12 cellular contexts compared by ENCODE assay signal in the genomic region with DNA sequence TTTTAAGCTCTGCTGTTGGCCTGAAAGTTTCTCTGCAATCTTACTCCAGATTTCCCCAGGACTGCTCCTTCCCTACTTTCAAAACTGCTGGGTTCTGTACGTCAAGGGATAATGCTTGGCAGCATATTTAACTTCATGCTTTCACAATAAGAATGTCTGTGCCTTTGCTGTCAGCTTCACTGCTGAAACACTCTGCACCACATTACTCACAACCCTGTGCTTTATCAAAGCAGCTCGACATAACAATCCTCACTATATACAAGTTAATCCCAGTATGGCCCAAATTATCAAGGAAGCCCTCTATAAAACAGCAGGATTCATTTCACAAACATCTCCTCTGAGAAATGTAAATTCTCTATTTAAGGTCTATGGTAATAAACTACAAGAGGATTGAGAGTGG. TPM values are rescaled to one million over a fixed set of nuclear protein-coding genes. Genes with fewer than 3 reads are reported as not detected.
A peak's percentile ranks its signal among the peaks of the same experiment; 100 is the strongest.
DNase-seq lines count a peak whose midpoint lies in the region; TF ChIP-seq lines count a peak whose summit lies in the region.
"Had no signal": no experiment of that assay in that cellular context is flagged by ENCODE, and none has a peak within 500 bp of the region (broad histone marks: within the 10 kb centered on the region; RNA-seq: fewer than 3 reads in every experiment).

No MANE protein-coding gene starts in this region.

- POLR2A ChIA-PET in HEK293 (lab: Yijun Ruan, JAX) = no interaction called here

- DNase-seq in dedifferentiated amniotic fluid mesenchymal stem cell (ENCODE audit: extremely low spot score) (peak; percentile 64), suprapubic skin (ENCODE audit: low spot score in 2 of 2) (no peak), NCI-H1105 treated with DMSO at 0.1 percent for 48 hours (lab: John Stamatoyannopoulos, UW) (no peak), SK-N-DZ (ENCODE audit: low spot score) (no peak), KBM-7 (no peak), putamen (ENCODE audit: low spot score) (no peak)
- DNase-seq: DND-41, erythroblast, left colon, NCI-H1694 had no signal

- CTCF ChIA-PET in HEK293 (lab: Yijun Ruan, JAX) = interaction anchor here (0.7 kb wide), 1 partner anchor 12 kb away, joined by 3 read pairs; no protein-coding TSS in a partner anchor

- TF ChIP-seq CTCF in HEK293 (tag by site-specific recombination; IDR thresholded peaks at IDR 0.05) (no peak), suprapubic skin (IDR thresholded peaks at IDR 0.05) (no peak)

- TF ChIP-seq POLR2A in suprapubic skin (IDR thresholded peaks at IDR 0.05) = no peak

- H3K9me3 ChIP-seq in HEK293 (ENCODE audit: control insufficient read depth, insufficient read depth, low read depth, low read length) (no peaks in the 10 kb centered on the region), mesodermal cell (ENCODE audit: control insufficient read depth, low read length) (no peaks in the 10 kb centered on the region), suprapubic skin (no peaks in the 10 kb centered on the region)

- no peak overlapping the region for H3K4me3 ChIP-seq in HEK293 (ENCODE audit: low read depth, low read length)
- no peak overlapping the region for H3K4me3 ChIP-seq in mesodermal cell (ENCODE audit: extremely low read depth, insufficient read depth, low read length, poor library complexity, severe bottlenecking)
- no peak overlapping the region for H3K4me3 ChIP-seq in suprapubic skin

- H3K4me1 ChIP-seq in HEK293 (ENCODE audit: control insufficient read depth, insufficient read depth, low read length) = peaks cover 3% of the 10 kb centered on the region; the same call in 1 of the 2 replicates
- peaks cover 8% of the 10 kb centered on the region for H3K4me1 ChIP-seq in mesodermal cell (ENCODE audit: control insufficient read depth, insufficient read depth, low read length, poor library complexity, severe bottlenecking)
- peaks cover 22% of the 10 kb centered on the region for H3K4me1 ChIP-seq in suprapubic skin

- H3K36me3 ChIP-seq in HEK293 (ENCODE audit: control insufficient read depth in 2 of 2, insufficient read depth in 1 of 2, low read length in 2 of 2) = peaks cover 0 to 15% of the 10 kb centered on the region in 2 experiments; a peak in 1 of 3 replicates
- H3K36me3 ChIP-seq in mesodermal cell (ENCODE audit: control insufficient read depth, insufficient read depth, low read length) = peaks cover 83% of the 10 kb centered on the region
- peaks cover 6% of the 10 kb centered on the region for H3K36me3 ChIP-seq in suprapubic skin

- TF ChIP-seq EP300 in suprapubic skin (IDR thresholded peaks at IDR 0.05) = peak; percentile 58

- H3K27me3 ChIP-seq in suprapubic skin = no peaks in the 10 kb centered on the region

- in situ Hi-C loops in KBM-7 (cut with MboI; ENCODE audit: low pct_unique_long_range_greater_than_20kb, low sequenced_read_pairs) = no loop called here

- H3K27ac ChIP-seq in HEK293 (ENCODE audit: extremely low read depth, low read depth, low read length) = no peak overlapping the region; the same call in 1 of the 2 replicates
- peak overlapping the region; percentile 17 for H3K27ac ChIP-seq in mesodermal cell (ENCODE audit: low read depth, low read length, severe bottlenecking)
- H3K27ac ChIP-seq in suprapubic skin = no peak overlapping the region

- WGBS in mesodermal cell (ENCODE audit: insufficient coverage in 2 of 2), 2 experiments = 80 to 97% methylated on average over 1 to 2 of the region's 2 CpGs
- 53% methylated on average over 2 of the region's 2 CpGs for WGBS in suprapubic skin

TF ChIP-seq in HEK293, 187 proteins besides CTCF, POLR2A, EP300 and RAD21 (continues in another document):
- TF ChIP-seq SCRT1 (tag by site-specific recombination; IDR thresholded peaks at IDR 0.05; ENCODE audit: borderline replicate concordance) = 0 out of 2 replicates have a peak, but pooled peaks have one; percentile 61
- 0 out of 2 replicates have a peak, but pooled peaks have one; percentile 35 for TF ChIP-seq KLF10 (tag by site-specific recombination; IDR thresholded peaks at IDR 0.05)
- no peak for TF ChIP-seq ZNF530 (tag by site-specific recombination; IDR thresholded peaks at IDR 0.05; ENCODE audit: low read depth)
- no peak for TF ChIP-seq ZNF626 (tag by site-specific recombination; IDR thresholded peaks at IDR 0.05)
- TF ChIP-seq SP7 (tag by site-specific recombination; IDR thresholded peaks at IDR 0.05) = peak; percentile 61; the same call in 1 of the 2 replicates
- TF ChIP-seq ZNF600 (tag by site-specific recombination; IDR thresholded peaks at IDR 0.05) = peak; percentile 87
- peak; percentile 95 for TF ChIP-seq GLI2 (tag by site-specific recombination; IDR thresholded peaks at IDR 0.05; ENCODE audit: borderline replicate concordance, low read depth)
- peak; percentile 40; the same call in 1 of the 2 replicates for TF ChIP-seq MZF1 (tag by site-specific recombination; IDR thresholded peaks at IDR 0.05; ENCODE audit: borderline replicate concordance)
- peak; percentile 63; the same call in 1 of the 2 replicates for TF ChIP-seq ZNF610 (tag by site-specific recombination; IDR thresholded peaks at IDR 0.05; ENCODE audit: borderline replicate concordance)
- 0 out of 2 replicates have a peak, but pooled peaks have one; percentile 40 for TF ChIP-seq ZNF10 (tag by site-specific recombination; IDR thresholded peaks at IDR 0.05)
- TF ChIP-seq ZNF629 (tag by site-specific recombination; IDR thresholded peaks at IDR 0.05) = peak; percentile 73
- TF ChIP-seq ZNF623 (tag by site-specific recombination; IDR thresholded peaks at IDR 0.05) = no peak
- TF ChIP-seq BCL11B (tag by site-specific recombination; IDR thresholded peaks at IDR 0.05; ENCODE audit: low read depth) = peak; percentile 77; the same call in 1 of the 2 replicates
- no peak for TF ChIP-seq ZNF341 (tag by site-specific recombination; IDR thresholded peaks at IDR 0.05; ENCODE audit: low read depth)
- no peak for TF ChIP-seq SALL2 (tag by site-specific recombination; IDR thresholded peaks at IDR 0.05; ENCODE audit: borderline replicate concordance)
- TF ChIP-seq, protein P1, sequence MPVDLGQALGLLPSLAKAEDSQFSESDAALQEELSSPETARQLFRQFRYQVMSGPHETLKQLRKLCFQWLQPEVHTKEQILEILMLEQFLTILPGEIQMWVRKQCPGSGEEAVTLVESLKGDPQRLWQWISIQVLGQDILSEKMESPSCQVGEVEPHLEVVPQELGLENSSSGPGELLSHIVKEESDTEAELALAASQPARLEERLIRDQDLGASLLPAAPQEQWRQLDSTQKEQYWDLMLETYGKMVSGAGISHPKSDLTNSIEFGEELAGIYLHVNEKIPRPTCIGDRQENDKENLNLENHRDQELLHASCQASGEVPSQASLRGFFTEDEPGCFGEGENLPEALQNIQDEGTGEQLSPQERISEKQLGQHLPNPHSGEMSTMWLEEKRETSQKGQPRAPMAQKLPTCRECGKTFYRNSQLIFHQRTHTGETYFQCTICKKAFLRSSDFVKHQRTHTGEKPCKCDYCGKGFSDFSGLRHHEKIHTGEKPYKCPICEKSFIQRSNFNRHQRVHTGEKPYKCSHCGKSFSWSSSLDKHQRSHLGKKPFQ (tag by site-specific recombination; IDR thresholded peaks at IDR 0.05) = peak; percentile 68; the same call in 1 of the 2 replicates
- TF ChIP-seq GLIS1 (tag by site-specific recombination; IDR thresholded peaks at IDR 0.05) = peak; percentile 62
- no peak for TF ChIP-seq HOXC10 (CRISPR knock-in tag; IDR thresholded peaks at IDR 0.05)
- TF ChIP-seq, protein P2, sequence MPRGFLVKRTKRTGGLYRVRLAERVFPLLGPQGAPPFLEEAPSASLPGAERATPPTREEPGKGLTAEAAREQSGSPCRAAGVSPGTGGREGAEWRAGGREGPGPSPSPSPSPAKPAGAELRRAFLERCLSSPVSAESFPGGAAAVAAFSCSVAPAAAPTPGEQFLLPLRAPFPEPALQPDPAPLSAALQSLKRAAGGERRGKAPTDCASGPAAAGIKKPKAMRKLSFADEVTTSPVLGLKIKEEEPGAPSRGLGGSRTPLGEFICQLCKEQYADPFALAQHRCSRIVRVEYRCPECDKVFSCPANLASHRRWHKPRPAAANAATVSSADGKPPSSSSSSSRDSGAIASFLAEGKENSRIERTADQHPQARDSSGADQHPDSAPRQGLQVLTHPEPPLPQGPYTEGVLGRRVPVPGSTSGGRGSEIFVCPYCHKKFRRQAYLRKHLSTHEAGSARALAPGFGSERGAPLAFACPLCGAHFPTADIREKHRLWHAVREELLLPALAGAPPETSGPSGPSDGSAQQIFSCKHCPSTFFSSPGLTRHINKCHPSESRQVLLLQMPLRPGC (tag by site-specific recombination; IDR thresholded peaks at IDR 0.05) = peak; percentile 55; the same call in 1 of the 2 replicates
- TF ChIP-seq ZNF37A (tag by site-specific recombination; IDR thresholded peaks at IDR 0.05) = no peak
- TF ChIP-seq ZNF140 (tag by site-specific recombination; IDR thresholded peaks at IDR 0.05) = no peak
- TF ChIP-seq SCRT2 (tag by site-specific recombination; IDR thresholded peaks at IDR 0.05) = no peak
- no peak for TF ChIP-seq ZNF157 (tag by site-specific recombination; IDR thresholded peaks at IDR 0.05)
- no peak for TF ChIP-seq ZNF121 (tag by site-specific recombination; IDR thresholded peaks at IDR 0.05)
- peak; percentile 86; the same call in 1 of the 2 replicates for TF ChIP-seq OVOL3 (tag by site-specific recombination; IDR thresholded peaks at IDR 0.05)
- TF ChIP-seq ZNF561 (tag by site-specific recombination; IDR thresholded peaks at IDR 0.05; ENCODE audit: borderline replicate concordance) = peak; percentile 73
- no peak for TF ChIP-seq ZNF416 (tag by site-specific recombination; IDR thresholded peaks at IDR 0.05)
- no peak for TF ChIP-seq GFI1B (tag by site-specific recombination; IDR thresholded peaks at IDR 0.05)

RNA-seq across cellular contexts. Expression of a gene that starts 17.5 kb away (rescaled TPM):
- 19.8 TPM for polyA plus RNA-seq in mesodermal cell (2013, experiment 1 of 2)
- polyA plus RNA-seq in mesodermal cell (2013, experiment 2 of 2) = 18.3 TPM
- total RNA-seq in suprapubic skin = 10 to 100 TPM; 11.5 to 21.6 (median 16.3) TPM
- polyA plus RNA-seq in SK-N-DZ (2014; cell fraction: cytosol; rRNA removed) = not detected in 2 replicates
- not detected in 2 replicates for polyA plus RNA-seq in SK-N-DZ (2014; cell fraction: nucleus; rRNA removed)
